In the genomic region with DNA sequence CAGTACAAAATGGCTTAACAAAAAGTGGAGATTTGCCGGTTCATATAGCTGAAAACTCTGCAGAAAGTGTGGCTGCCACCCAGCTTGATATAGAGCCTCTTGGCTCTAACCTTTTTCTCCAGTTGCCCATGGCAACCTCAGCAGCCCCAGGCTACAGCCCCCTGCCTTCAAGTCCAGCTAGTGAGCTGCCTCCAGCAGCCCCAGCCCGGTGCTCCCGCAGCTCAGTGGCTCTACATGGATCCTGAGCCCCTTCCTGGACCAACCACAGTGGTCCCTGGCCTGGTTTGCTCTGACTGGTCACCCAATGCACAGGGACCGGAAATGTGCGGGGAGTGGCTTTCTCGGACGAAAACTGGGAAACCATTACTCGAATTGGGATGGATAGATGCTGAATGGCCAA, we compare ENCODE assay signal across 14 cellular contexts. TPM values are rescaled to one million over a fixed set of nuclear protein-coding genes. Genes with fewer than 3 reads are reported as not detected.
A peak's percentile ranks its signal among the peaks of the same experiment; 100 is the strongest.
DNase-seq lines count a peak whose midpoint lies in the region; ATAC-seq and TF ChIP-seq lines count a peak whose summit lies in the region.
"Had no signal": no experiment of that assay in that cellular context is flagged by ENCODE, and none has a peak within 500 bp of the region (broad histone marks: within the 10 kb centered on the region; RNA-seq: fewer than 3 reads in every experiment).

No MANE protein-coding gene starts in this region.

- H2AFZ ChIP-seq in fibroblast of lung (ENCODE audit: low read length): no peak overlapping the region

- no peaks in the 10 kb centered on the region for H3K9me3 Mint-ChIP-seq in activated naive CD4-positive, alpha-beta T cell treated with anti-CD3 and anti-CD28 coated beads, Interleukin-2, amount 10 ng/mL, durations not matched to agents 7 days and 5 days
- H3K9me3 Mint-ChIP-seq: activated B cell treated with CpG ODN at 0.5 μM for 24 hours, nephron had no signal

- intact Hi-C loops in upper lobe of right lung (cut with DNase I) (no loop called here), ascending aorta (cut with DNase I) (no loop called here)

- no peak overlapping the region for H3K9ac ChIP-seq in fibroblast of lung (ENCODE audit: insufficient read depth, low read length)
- H3K9ac ChIP-seq: BLaER1 had no signal

- H3K27ac ChIP-seq in fibroblast of lung (ENCODE audit: insufficient read depth, low read length) (peak overlapping the region; percentile 97), upper lobe of right lung (peak overlapping the region; percentile 55), ascending aorta (peak overlapping the region in 1 of 2 donors; percentile 43)
- H3K27ac ChIP-seq: BLaER1 had no signal

- no peak for DNase-seq in activated naive CD4-positive, alpha-beta T cell treated with anti-CD3 and anti-CD28 coated beads, Interleukin-2, amount 10 ng/mL, durations not matched to agents 7 days and 5 days
- no peak for DNase-seq in activated naive CD4-positive, alpha-beta T cell (lab: John Stamatoyannopoulos, UW)
- no peak for DNase-seq in T-helper 17 cell
- no peak for DNase-seq in fibroblast of lung (ENCODE audit: low read depth in 2 of 2)
- DNase-seq in upper lobe of right lung: no peak
- DNase-seq in NCI-H1436 treated with DMSO at 0.1 percent for 48 hours (lab: John Stamatoyannopoulos, UW): no peak
- DNase-seq in ascending aorta (ENCODE audit: low spot score in 2 of 2): no peak
- no peak for DNase-seq in NOMO-1 treated with DMSO at 0.1 percent for 48 hours (lab: John Stamatoyannopoulos, UW; ENCODE audit: unreplicated experiment)
- DNase-seq: activated B cell treated with CpG ODN at 0.5 μM for 24 hours, activated gamma-delta T cell treated with Interleukin-2 at 50 U/mL for 16 hours, foreskin fibroblast, NCI-H446 treated with DMSO at 0.1 percent for 48 hours had no signal

- peak overlapping the region; percentile 98 for H3K27ac Mint-ChIP-seq in activated naive CD4-positive, alpha-beta T cell treated with anti-CD3 and anti-CD28 coated beads, Interleukin-2, amount 10 ng/mL, durations not matched to agents 7 days and 5 days
- peak overlapping the region; percentile 83 for H3K27ac Mint-ChIP-seq in T-helper 17 cell
- H3K27ac Mint-ChIP-seq: activated B cell treated with CpG ODN at 0.5 μM for 24 hours, nephron had no signal

- H3K9me3 ChIP-seq in T-helper 17 cell (ENCODE audit: control insufficient read depth, low read length, poor library complexity, severe bottlenecking) (no peaks in the 10 kb centered on the region), fibroblast of lung (ENCODE audit: control insufficient read depth, insufficient read depth, low read depth, low read length) (no peaks in the 10 kb centered on the region), upper lobe of right lung (no peaks in the 10 kb centered on the region), ascending aorta (no peaks in the 10 kb centered on the region)
- H3K9me3 ChIP-seq: BLaER1 had no signal

- H3K36me3 Mint-ChIP-seq in activated naive CD4-positive, alpha-beta T cell treated with anti-CD3 and anti-CD28 coated beads, Interleukin-2, amount 10 ng/mL, durations not matched to agents 7 days and 5 days: no peaks in the 10 kb centered on the region
- no peaks in the 10 kb centered on the region for H3K36me3 Mint-ChIP-seq in T-helper 17 cell (ENCODE audit: low read depth)

- ATAC-seq in T-helper 17 cell: no peak
- no peak for ATAC-seq in upper lobe of right lung

- no peak for TF ChIP-seq CTCF in fibroblast of lung (conservative IDR thresholded peaks at IDR 0.05 in 1 of 2, IDR thresholded peaks at IDR 0.05 in 1 of 2; ENCODE audit: low read depth in 1 of 2, low read length in 2 of 2)
- no peak for TF ChIP-seq CTCF in upper lobe of right lung (IDR thresholded peaks at IDR 0.05)
- TF ChIP-seq CTCF in ascending aorta (IDR thresholded peaks at IDR 0.05): no peak

- H3K27me3 Mint-ChIP-seq in activated naive CD4-positive, alpha-beta T cell treated with anti-CD3 and anti-CD28 coated beads, Interleukin-2, amount 10 ng/mL, durations not matched to agents 7 days and 5 days: peaks cover 17% of the 10 kb centered on the region
- H3K27me3 Mint-ChIP-seq in T-helper 17 cell: peaks cover 29% of the 10 kb centered on the region

- H3K27me3 ChIP-seq in fibroblast of lung (ENCODE audit: control insufficient read depth, insufficient read depth, low read length) (peaks cover 4% of the 10 kb centered on the region), upper lobe of right lung (peaks cover 4% of the 10 kb centered on the region), ascending aorta (no peaks in the 10 kb centered on the region)
- H3K27me3 ChIP-seq: BLaER1 had no signal

- H3K4me3 Mint-ChIP-seq in activated naive CD4-positive, alpha-beta T cell treated with anti-CD3 and anti-CD28 coated beads, Interleukin-2, amount 10 ng/mL, durations not matched to agents 7 days and 5 days: no peak overlapping the region
- no peak overlapping the region for H3K4me3 Mint-ChIP-seq in T-helper 17 cell
- H3K4me3 Mint-ChIP-seq: nephron had no signal

- CTCF ChIA-PET in activated naive CD4-positive, alpha-beta T cell treated with anti-CD3 and anti-CD28 coated beads, Interleukin-2, amount 10 ng/mL, durations not matched to agents 7 days and 5 days (lab: Charles Lee): no interaction called here

- H3K36me3 ChIP-seq in fibroblast of lung (ENCODE audit: control insufficient read depth, insufficient read depth, low read length): no peaks in the 10 kb centered on the region
- H3K36me3 ChIP-seq in upper lobe of right lung: no peaks in the 10 kb centered on the region
- no peaks in the 10 kb centered on the region for H3K36me3 ChIP-seq in ascending aorta
- H3K36me3 ChIP-seq: BLaER1 had no signal

- H4K20me1 ChIP-seq in fibroblast of lung (ENCODE audit: control insufficient read depth, extremely low read depth, insufficient read depth, low read length): no peaks in the 10 kb centered on the region
- H4K20me1 ChIP-seq: BLaER1 had no signal

- H3K79me2 ChIP-seq in fibroblast of lung (ENCODE audit: control insufficient read depth, insufficient read depth, low read length): no peaks in the 10 kb centered on the region

- H3K4me2 ChIP-seq in fibroblast of lung (ENCODE audit: extremely low read depth, insufficient read depth, low read length): peak overlapping the region; percentile 17

- peaks cover 31% of the 10 kb centered on the region for H3K4me1 Mint-ChIP-seq in activated naive CD4-positive, alpha-beta T cell treated with anti-CD3 and anti-CD28 coated beads, Interleukin-2, amount 10 ng/mL, durations not matched to agents 7 days and 5 days
- peaks cover 12% of the 10 kb centered on the region for H3K4me1 Mint-ChIP-seq in T-helper 17 cell

- H3K4me3 ChIP-seq in fibroblast of lung (replicated peaks in 1 of 4; ENCODE audit: control extremely low read depth in 1 of 4, insufficient read depth in 1 of 4, low read depth in 3 of 4, low read length in 4 of 4) (no peak overlapping the region), upper lobe of right lung (no peak overlapping the region), ascending aorta (no peak overlapping the region)
- H3K4me3 ChIP-seq: BLaER1 had no signal

- H3K4me1 ChIP-seq in fibroblast of lung (ENCODE audit: control insufficient read depth, extremely low read depth, insufficient read depth, low read length) (peaks cover 11% of the 10 kb centered on the region), upper lobe of right lung (peaks cover 6% of the 10 kb centered on the region), ascending aorta (peaks cover 0 to 5% of the 10 kb centered on the region in 2 donors)

RNA-seq across cellular contexts. Expression of a gene that starts 13.3 kb away (rescaled TPM):
- total RNA-seq in T-helper 17 cell: 10 to 100 TPM; 53.0 to 72.5 TPM
- 14.1 and 35.7 TPM in 2 replicates for total RNA-seq in fibroblast of lung
- 12.4 and 33.8 TPM in 2 replicates for polyA plus RNA-seq in fibroblast of lung
- polyA plus RNA-seq in fibroblast of lung (2012): 9.8 and 31.1 TPM in 2 replicates
- 12.8 and 15.8 TPM in 2 replicates for polyA minus RNA-seq in fibroblast of lung (ENCODE audit: low replicate concordance)
- total RNA-seq in upper lobe of right lung: 28.9 TPM
- 79.1 TPM for total RNA-seq in ascending aorta
